ENCODE assay signal across 20 cellular contexts in the genomic region with DNA sequence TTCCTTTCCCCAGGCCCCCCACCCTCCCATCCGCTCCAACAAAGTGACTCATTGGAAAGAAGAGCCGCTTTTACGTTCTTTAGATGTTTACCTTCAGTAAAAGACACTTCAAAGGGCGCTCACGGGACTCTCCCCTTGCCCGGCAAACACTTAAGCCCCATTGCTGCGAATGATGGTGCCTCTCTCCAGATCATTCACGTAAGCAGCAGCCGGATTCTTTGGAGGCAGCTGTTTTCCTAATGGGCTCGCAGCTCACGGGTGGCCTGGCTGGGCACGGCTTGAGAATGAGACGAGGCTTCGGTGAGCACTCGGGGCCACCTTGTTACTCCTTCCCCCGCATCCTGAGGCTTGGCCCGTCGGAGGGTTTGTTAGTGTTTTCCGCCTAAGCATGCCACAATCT.
DNase-seq lines count a peak whose midpoint lies in the region; ATAC-seq and TF ChIP-seq lines count a peak whose summit lies in the region.
"Had no signal": no experiment of that assay in that cellular context is flagged by ENCODE, and none has a peak within 500 bp of the region (broad histone marks: within the 10 kb centered on the region; RNA-seq: fewer than 3 reads in every experiment).

No MANE protein-coding gene starts in this region.

- H3F3A ChIP-seq in smooth muscle cell (ENCODE audit: low read depth) = no peaks in the 10 kb centered on the region

- no peaks in the 10 kb centered on the region for H3K79me1 ChIP-seq in H9 (ENCODE audit: insufficient read depth, low read depth, low read length, poor library complexity, severe bottlenecking)

- no peak for TF ChIP-seq CTCF in H9 (conservative IDR thresholded peaks at IDR 0.05)
- TF ChIP-seq CTCF in smooth muscle cell (IDR thresholded peaks at IDR 0.05; ENCODE audit: borderline replicate concordance, insufficient read depth, poor library complexity, severe bottlenecking) = no peak

- ATAC-seq in left colon (peak; percentile 14), GM19351 (IDR thresholded peaks at IDR 0.05; ENCODE audit: unreplicated experiment) (no peak)
- ATAC-seq: PC-3 had no signal

- H3K4ac ChIP-seq in H9 (ENCODE audit: low read depth, low read length) = no peak overlapping the region

- H2BK15ac ChIP-seq in H9 (ENCODE audit: low read depth, low read length) = no peak overlapping the region

- H3K4me2 ChIP-seq in H9 (ENCODE audit: insufficient read depth, insufficient read length, low read length) (no peak overlapping the region), smooth muscle cell (peak overlapping the region; percentile 77)

- no peak overlapping the region for H2BK120ac ChIP-seq in H9 (ENCODE audit: low read depth, low read length, poor library complexity, severe bottlenecking)

- H3K27ac Mint-ChIP-seq in H9 = no peak overlapping the region

- H3K9ac ChIP-seq in H9 (ENCODE audit: extremely low read depth, insufficient read length, low read length) (no peak overlapping the region), smooth muscle cell (ENCODE audit: low read depth) (no peak overlapping the region)

- H2AFZ ChIP-seq in H9 (ENCODE audit: low read length) (no peak overlapping the region), smooth muscle cell (ENCODE audit: low read depth) (peak overlapping the region; percentile 58)

- H4K20me1 ChIP-seq in H9 (ENCODE audit: control insufficient read depth, insufficient read depth, insufficient read length) (no peaks in the 10 kb centered on the region), smooth muscle cell (ENCODE audit: low read depth) (no peaks in the 10 kb centered on the region)

- peaks cover 32% of the 10 kb centered on the region for H3K27me3 Mint-ChIP-seq in H9 (ENCODE audit: low read depth)

- H3K27ac ChIP-seq in H9 (ENCODE audit: insufficient read length, low read depth, low read length) = no peak overlapping the region
- H3K27ac ChIP-seq in smooth muscle cell (ENCODE audit: low read depth) = no peak overlapping the region
- H3K27ac ChIP-seq: SJSA1 had no signal

- intact Hi-C loops in left colon (cut with DNase I, micrococcal nuclease) = no loop called here

- no peak overlapping the region for H2BK5ac ChIP-seq in H9 (ENCODE audit: insufficient read length, low read length)

- H2AK5ac ChIP-seq in H9 (ENCODE audit: insufficient read length, low read length) = no peak overlapping the region

- H3K4me1 ChIP-seq in H9 (ENCODE audit: insufficient read depth, low read length) (no peaks in the 10 kb centered on the region), smooth muscle cell (ENCODE audit: low read depth) (peaks cover 12% of the 10 kb centered on the region)
- H3K4me1 ChIP-seq: SJSA1 had no signal

- H3K18ac ChIP-seq in H9 (ENCODE audit: insufficient read length, low read depth, low read length) = no peak overlapping the region

- H3K27me3 ChIP-seq in H9 (ENCODE audit: insufficient read depth, low read length) = no peaks in the 10 kb centered on the region
- H3K27me3 ChIP-seq in smooth muscle cell (ENCODE audit: low read depth) = peaks cover 21% of the 10 kb centered on the region
- H3K27me3 ChIP-seq: SJSA1 had no signal

- peaks cover 18 to 25% of the 10 kb centered on the region in 2 experiments for H3K4me1 Mint-ChIP-seq in H9

- H3K9me3 Mint-ChIP-seq in H9 = peaks cover 7% of the 10 kb centered on the region in 2 experiments; a peak in 3 of 5 replicates

- H3K79me2 ChIP-seq in H9 (ENCODE audit: insufficient read depth, low read length) (no peaks in the 10 kb centered on the region), smooth muscle cell (ENCODE audit: low read depth) (no peaks in the 10 kb centered on the region)

- DNase-seq in H9 (peak; percentile 46), NCI-H510A (lab: John Stamatoyannopoulos, UW) (peak; percentile 34), left colon (no peak), smooth muscle cell (lab: John Stamatoyannopoulos, UW; ENCODE audit: unreplicated experiment) (no peak), DMS 273 (lab: John Stamatoyannopoulos, UW; ENCODE audit: unreplicated experiment) (no peak), epidermal melanocyte (ENCODE audit: insufficient read length, low spot score) (no peak)
- DNase-seq: activated CD8-positive, alpha-beta memory T cell treated with anti-CD3 and anti-CD28 coated beads, Interleukin-2, amount 50 U/mL, for 4 hours; activated gamma-delta T cell treated with Interleukin-2 at 50 U/mL for 16 hours; AML-193; anterior cingulate cortex; COR-L47; effector CD8-positive, alpha-beta T cell; glutamatergic neuron; NCI-H1436 treated with DMSO at 0.1 percent for 48 hours; NCI-H526; occipital lobe; PC-3; right cardiac atrium had no signal

- no peaks in the 10 kb centered on the region for H3K23me2 ChIP-seq in H9 (ENCODE audit: insufficient read length, low read depth, low read length, poor library complexity, severe bottlenecking)

- no peak overlapping the region for H2BK12ac ChIP-seq in H9 (ENCODE audit: insufficient read length, low read depth, low read length)

- no peak overlapping the region for H4K91ac ChIP-seq in H9 (ENCODE audit: insufficient read length, low read depth, low read length)

- no peak overlapping the region for H3K14ac ChIP-seq in H9 (ENCODE audit: insufficient read depth, low read length)

- no peak overlapping the region for H4K8ac ChIP-seq in H9 (replicated peaks; ENCODE audit: insufficient read length, low read depth, low read length)

- no peak overlapping the region for H3K23ac ChIP-seq in H9 (ENCODE audit: insufficient read length, low read depth, low read length)

- no CpG with 5 or more reads among the region's 19 CpGs for WGBS in H9 (ENCODE audit: extremely low coverage, insufficient read length, low lambda C conversion rate)
- WGBS in smooth muscle cell (ENCODE audit: low lambda C conversion rate) = 6% methylated on average over 19 of the region's 19 CpGs

- H3K9me3 ChIP-seq in H9 (ENCODE audit: control insufficient read depth, low read depth, low read length) = no peaks in the 10 kb centered on the region
- no peaks in the 10 kb centered on the region for H3K9me3 ChIP-seq in smooth muscle cell (replicated peaks; ENCODE audit: low read depth)

- peak overlapping the region; percentile 17 to 25; a peak in 3 of 5 replicates for H3K4me3 Mint-ChIP-seq in H9

- H3K4me3 ChIP-seq in smooth muscle cell = peak overlapping the region; percentile 13
- H3K4me3 ChIP-seq: SJSA1 had no signal

- no peak overlapping the region for H4K5ac ChIP-seq in H9 (ENCODE audit: insufficient read length, low read depth, low read length)

- no peak overlapping the region for H3K56ac ChIP-seq in H9 (ENCODE audit: insufficient read length, low read depth, low read length)

- no peak overlapping the region for H2BK20ac ChIP-seq in H9 (ENCODE audit: low read depth, low read length, poor library complexity, severe bottlenecking)

- no peaks in the 10 kb centered on the region for H3K36me3 ChIP-seq in smooth muscle cell (ENCODE audit: low read depth)
- H3K36me3 ChIP-seq: SJSA1 had no signal

- H3K36me3 Mint-ChIP-seq in H9 (ENCODE audit: insufficient read depth in 1 of 3, low read depth in 3 of 3) = peaks cover 0 to 5% (median 0%) of the 10 kb centered on the region in 3 experiments; a peak in 2 of 7 replicates

- no peak overlapping the region for H3T11ph ChIP-seq in H9 (ENCODE audit: low read length)

Comparison
In these comparisons a context has a peak if more than half of its experiments do, and no peak if none do; other contexts are left out.
1. DNase-seq: peak in H9 (single experiment) and NCI-H510A (single experiment); none in left colon (0 of 2), smooth muscle cell (single experiment), DMS 273 (single experiment) and epidermal melanocyte (single experiment).